In genomic region chr20:19071442-19071717, GRCh38 we compare ENCODE assay signal across 16 cellular contexts.
DNase-seq lines count a peak whose midpoint lies in the region; ATAC-seq and TF ChIP-seq lines count a peak whose summit lies in the region.
"Had no signal": no experiment of that assay in that cellular context is flagged by ENCODE, and none has a peak within 500 bp of the region (broad histone marks: within the 10 kb centered on the region; RNA-seq: fewer than 3 reads in every experiment).

No MANE protein-coding gene starts in this region.

- no peaks in the 10 kb centered on the region for H3K79me2 ChIP-seq in DOHH2 (ENCODE audit: control insufficient read depth, low read length)

- H3K36me3 ChIP-seq in DOHH2 (ENCODE audit: control insufficient read depth, low read length) = no peaks in the 10 kb centered on the region
- H3K36me3 ChIP-seq: adrenal gland had no signal

- H3K4me3 Mint-ChIP-seq in naive thymus-derived CD8-positive, alpha-beta T cell = no peak overlapping the region
- H3K4me3 Mint-ChIP-seq in activated CD4-positive, alpha-beta T cell treated with anti-CD3 and anti-CD28 coated beads, Interleukin-2, amount 10 ng/mL, durations not matched to agents 7 days and 5 days = no peak overlapping the region
- no peak overlapping the region for H3K4me3 Mint-ChIP-seq in Calu3 (ENCODE audit: low read depth, unreplicated experiment)

- peaks cover 0 to 28% (median 3%) of the 10 kb centered on the region in 5 donors for H3K27me3 Mint-ChIP-seq in naive thymus-derived CD8-positive, alpha-beta T cell
- no peaks in the 10 kb centered on the region for H3K27me3 Mint-ChIP-seq in activated CD4-positive, alpha-beta T cell treated with anti-CD3 and anti-CD28 coated beads, Interleukin-2, amount 10 ng/mL, durations not matched to agents 7 days and 5 days
- no peaks in the 10 kb centered on the region for H3K27me3 Mint-ChIP-seq in Calu3 (ENCODE audit: unreplicated experiment)

- no peak for DNase-seq in naive thymus-derived CD8-positive, alpha-beta T cell
- DNase-seq in EL (no peak), Calu3 (no peak)
- DNase-seq in activated CD4-positive, alpha-beta T cell treated with anti-CD3 and anti-CD28 coated beads, Interleukin-2, amount 10 ng/mL, durations not matched to agents 7 days and 5 days = no peak
- DNase-seq: activated CD4-positive, alpha-beta T cell treated with anti-CD3 and anti-CD28 coated beads for 48 hours; activated T-cell treated with anti-CD3 and anti-CD28 coated beads, Interleukin-2, amount 50 U/mL, for 48 hours; adrenal gland; IMR-90; NCI-H1105 treated with DMSO at 0.1 percent for 48 hours; NCI-H345; T-helper 2 cell had no signal

- H3K4me2 ChIP-seq in DOHH2 (ENCODE audit: low read length) = peak overlapping the region; percentile 22

- H3K27me3 ChIP-seq in DOHH2 (ENCODE audit: control insufficient read depth, low read length) = no peaks in the 10 kb centered on the region
- H3K27me3 ChIP-seq: adrenal gland had no signal

- CTCF ChIA-PET in activated CD4-positive, alpha-beta T cell treated with anti-CD3 and anti-CD28 coated beads, Interleukin-2, amount 10 ng/mL, durations not matched to agents 7 days and 5 days (lab: Charles Lee) = no interaction called here
- CTCF ChIA-PET in Calu3 (lab: Charles Lee) = no interaction called here

- peaks cover 3% of the 10 kb centered on the region; the same call in 1 of the 2 replicates for H3K9me3 ChIP-seq in DOHH2 (ENCODE audit: control insufficient read depth, insufficient read depth, low read length)
- H3K9me3 ChIP-seq: adrenal gland had no signal

- H3F3A ChIP-seq in DOHH2 (ENCODE audit: control insufficient read depth, insufficient read depth) = no peaks in the 10 kb centered on the region

- H4K20me1 ChIP-seq in DOHH2 (ENCODE audit: control insufficient read depth, insufficient read depth, low read depth, low read length) = no peaks in the 10 kb centered on the region

- H3K4me1 Mint-ChIP-seq in naive thymus-derived CD8-positive, alpha-beta T cell = peaks cover 17 to 34% (median 31%) of the 10 kb centered on the region in 4 donors
- peaks cover 7% of the 10 kb centered on the region for H3K4me1 Mint-ChIP-seq in activated CD4-positive, alpha-beta T cell treated with anti-CD3 and anti-CD28 coated beads, Interleukin-2, amount 10 ng/mL, durations not matched to agents 7 days and 5 days
- H3K4me1 Mint-ChIP-seq in Calu3 (ENCODE audit: low read depth, unreplicated experiment) = no peaks in the 10 kb centered on the region

- no peak overlapping the region for H3K27ac Mint-ChIP-seq in naive thymus-derived CD8-positive, alpha-beta T cell
- H3K27ac Mint-ChIP-seq in activated CD4-positive, alpha-beta T cell treated with anti-CD3 and anti-CD28 coated beads, Interleukin-2, amount 10 ng/mL, durations not matched to agents 7 days and 5 days = no peak overlapping the region
- no peak overlapping the region for H3K27ac Mint-ChIP-seq in Calu3 (ENCODE audit: unreplicated experiment)
- H3K27ac Mint-ChIP-seq: progenitor cell of endocrine pancreas had no signal

- no TSS peak for BruUV-seq in Calu3 (replicated peaks; lab: Mats Ljungman, UMichigan)

- peak overlapping the region; percentile 83 for H3K27ac ChIP-seq in DOHH2 (ENCODE audit: low read depth, low read length)
- H3K27ac ChIP-seq: adrenal gland had no signal

- H3K4me1 ChIP-seq in DOHH2 (ENCODE audit: control insufficient read depth, low read length) = peaks cover 57% of the 10 kb centered on the region
- H3K4me1 ChIP-seq: adrenal gland had no signal

- TF ChIP-seq CTCF in DOHH2 (IDR thresholded peaks at IDR 0.05; ENCODE audit: low read depth, low read length, poor library complexity, severe bottlenecking) (no peak), Calu3 (IDR thresholded peaks at IDR 0.05; ENCODE audit: unreplicated experiment) (no peak)

- H3K9me3 Mint-ChIP-seq in naive thymus-derived CD8-positive, alpha-beta T cell = peaks cover 0 to 10% (median 0%) of the 10 kb centered on the region in 9 donors
- H3K9me3 Mint-ChIP-seq in activated CD4-positive, alpha-beta T cell treated with anti-CD3 and anti-CD28 coated beads, Interleukin-2, amount 10 ng/mL, durations not matched to agents 7 days and 5 days = no peaks in the 10 kb centered on the region
- H3K9me3 Mint-ChIP-seq in Calu3 (ENCODE audit: low read depth, unreplicated experiment) = no peaks in the 10 kb centered on the region

- 0 out of 2 replicates have a peak overlapping the region, but pooled peaks have one; percentile 7 for H3K4me3 ChIP-seq in DOHH2 (ENCODE audit: low read length)
- H3K4me3 ChIP-seq: adrenal gland had no signal

- POLR2A ChIA-PET in naive thymus-derived CD8-positive, alpha-beta T cell (lab: Charles Lee) = no interaction called here
- POLR2A ChIA-PET in activated CD4-positive, alpha-beta T cell treated with anti-CD3 and anti-CD28 coated beads, Interleukin-2, amount 10 ng/mL, durations not matched to agents 7 days and 5 days (lab: Charles Lee) = no interaction called here

- H3K36me3 Mint-ChIP-seq in naive thymus-derived CD8-positive, alpha-beta T cell = peaks cover 0 to 5% (median 0%) of the 10 kb centered on the region in 3 donors
- no peaks in the 10 kb centered on the region for H3K36me3 Mint-ChIP-seq in activated CD4-positive, alpha-beta T cell treated with anti-CD3 and anti-CD28 coated beads, Interleukin-2, amount 10 ng/mL, durations not matched to agents 7 days and 5 days (ENCODE audit: low read depth)
- H3K36me3 Mint-ChIP-seq in Calu3 (ENCODE audit: insufficient read depth, unreplicated experiment) = no peaks in the 10 kb centered on the region

- no peaks in the 10 kb centered on the region for H3K9me2 ChIP-seq in DOHH2 (replicated peaks; ENCODE audit: control insufficient read depth, low read length)

- ATAC-seq in GM19025 (IDR thresholded peaks at IDR 0.05; ENCODE audit: low read depth, unreplicated experiment) (peak; percentile 26), HG02588 (IDR thresholded peaks at IDR 0.05; ENCODE audit: unreplicated experiment) (peak; percentile 31), HG03354 (IDR thresholded peaks at IDR 0.05; ENCODE audit: poor library complexity, severe bottlenecking, unreplicated experiment) (peak; percentile 38)
- no peak for ATAC-seq in naive thymus-derived CD8-positive, alpha-beta T cell

- intact Hi-C loops in Calu3 (cut with micrococcal nuclease; ENCODE audit: unreplicated experiment) = no loop called here

Comparison
In these comparisons a context has a peak if more than half of its experiments do, and no peak if none do; other contexts are left out.
1. ATAC-seq: peak in GM19025 (single experiment), HG02588 (single experiment) and HG03354 (single experiment); none in naive thymus-derived CD8-positive, alpha-beta T cell (0 of 2).